ENCODE assay signal across 8 cellular contexts in the genomic region with DNA sequence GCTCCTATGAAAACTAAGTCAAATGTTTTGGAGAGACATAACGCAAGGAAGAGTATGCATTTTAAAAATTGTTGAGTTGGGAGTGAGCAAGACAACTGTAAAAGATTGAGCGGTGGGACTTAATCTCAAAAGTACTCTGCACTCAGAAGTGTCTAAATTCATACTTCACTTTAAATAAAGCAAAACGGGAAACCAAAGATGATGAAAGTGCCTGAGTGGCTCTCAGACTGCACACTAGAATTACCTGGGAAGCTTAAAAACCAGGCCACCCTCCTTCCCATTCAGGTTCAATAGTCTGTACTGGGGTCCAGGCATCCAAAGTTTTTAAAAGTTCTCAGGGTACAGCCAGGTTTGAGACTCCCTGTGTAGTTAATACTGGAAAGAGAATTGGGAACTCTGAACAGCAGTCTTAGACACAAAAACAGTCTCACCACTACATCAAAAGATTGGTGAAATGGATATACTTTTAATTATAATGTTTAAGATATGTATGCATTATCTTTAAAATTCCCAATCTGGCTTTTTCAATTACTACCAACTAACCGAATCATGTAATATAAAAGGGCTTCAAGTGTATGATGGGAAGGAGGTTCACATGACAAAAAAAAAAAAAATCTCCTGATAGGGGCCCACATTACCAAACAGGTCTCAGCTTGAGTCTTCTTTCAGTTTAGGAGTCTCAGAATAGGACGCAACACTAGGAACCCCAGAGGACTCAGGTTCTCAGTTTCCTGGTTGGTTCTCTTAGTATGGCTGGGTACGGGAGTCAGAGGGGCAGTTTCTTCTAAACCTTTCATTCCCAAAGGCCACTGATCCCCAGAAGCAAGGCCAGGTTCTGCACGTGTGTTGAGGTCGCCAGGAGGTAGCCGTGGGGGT. TPM values are rescaled to one million over a fixed set of nuclear protein-coding genes. Genes with fewer than 3 reads are reported as not detected.
A peak's percentile ranks its signal among the peaks of the same experiment; 100 is the strongest.
DNase-seq lines count a peak whose midpoint lies in the region; ATAC-seq and TF ChIP-seq lines count a peak whose summit lies in the region.

No MANE protein-coding gene starts in this region.

- no peaks in the 10 kb centered on the region for H3K9me3 Mint-ChIP-seq in activated B cell treated with CpG ODN at 0.5 μM for 24 hours

- DNase-seq in ACHN (peak; percentile 9), GM19238 (ENCODE audit: insufficient read length, low spot score) (peak; percentile 27), activated B cell treated with CpG ODN at 0.5 μM for 24 hours (no peak), fibroblast of the aortic adventitia (ENCODE audit: low read depth) (peak; percentile 35), DMS114 treated with DMSO at 0.1 percent for 48 hours (lab: John Stamatoyannopoulos, UW; ENCODE audit: unreplicated experiment) (no peak), cerebellar nuclear complex (lab: John Stamatoyannopoulos, UW) (no peak)

- intact Hi-C loops in activated B cell treated with CpG ODN at 0.5 μM for 24 hours (cut with micrococcal nuclease) = no loop called here

- H3K4me3 Mint-ChIP-seq in activated B cell treated with CpG ODN at 0.5 μM for 24 hours = peak overlapping the region; percentile 96

- TF ChIP-seq CTCF in activated B cell treated with CpG ODN at 0.5 μM for 24 hours (IDR thresholded peaks at IDR 0.05) (no peak), fibroblast of the aortic adventitia (IDR thresholded peaks at IDR 0.05; ENCODE audit: insufficient read depth, low read length) (no peak), parathyroid adenoma (IDR thresholded peaks at IDR 0.05) (no peak)

- peak overlapping the region; percentile 74 for H3K4me3 ChIP-seq in fibroblast of the aortic adventitia (ENCODE audit: low read depth, low read length)
- peak overlapping the region; percentile 87 for H3K4me3 ChIP-seq in parathyroid adenoma (ENCODE audit: low read depth, low read length)

- H2AFZ ChIP-seq in parathyroid adenoma = peak overlapping the region; percentile 94

- peaks cover 21% of the 10 kb centered on the region for H3K79me2 ChIP-seq in parathyroid adenoma

- H3K27me3 Mint-ChIP-seq in activated B cell treated with CpG ODN at 0.5 μM for 24 hours = no peaks in the 10 kb centered on the region

- H3K27ac Mint-ChIP-seq in activated B cell treated with CpG ODN at 0.5 μM for 24 hours = peak overlapping the region; percentile 86

- POLR2A ChIA-PET in activated B cell treated with CpG ODN at 0.5 μM for 24 hours (lab: Charles Lee) = interaction anchor here (0.7 to 3.4 kb wide), 4 partner anchors 17 to 450 kb away, joined by 4 to 44 read pairs (median 20); a partner anchor contains a TSS

- H3K4me1 ChIP-seq in parathyroid adenoma = peaks cover 5% of the 10 kb centered on the region

- in situ Hi-C loops in ACHN (cut with HindIII; ENCODE audit: low pct_ligation_motif_present, low pct_unique_long_range_greater_than_20kb, low sequenced_read_pairs) = no loop called here

- no peak overlapping the region for H3K9ac ChIP-seq in parathyroid adenoma

- no peaks in the 10 kb centered on the region for H3K36me3 ChIP-seq in parathyroid adenoma (ENCODE audit: control insufficient read depth, insufficient read depth, low read length)

- no peaks in the 10 kb centered on the region for H3K9me3 ChIP-seq in parathyroid adenoma (ENCODE audit: control insufficient read depth, low read length)

- peaks cover 18% of the 10 kb centered on the region for H3K4me1 Mint-ChIP-seq in activated B cell treated with CpG ODN at 0.5 μM for 24 hours

- ATAC-seq in activated B cell treated with CpG ODN at 0.5 μM for 24 hours (ENCODE audit: low read depth) (no peak), GM21360 (IDR thresholded peaks at IDR 0.05; ENCODE audit: unreplicated experiment) (no peak)

- H3K36me3 Mint-ChIP-seq in activated B cell treated with CpG ODN at 0.5 μM for 24 hours (ENCODE audit: low read depth) = peaks cover 7% of the 10 kb centered on the region

- H3K4me2 ChIP-seq in parathyroid adenoma (ENCODE audit: low read length) = peak overlapping the region; percentile 75

- H3K27ac ChIP-seq in parathyroid adenoma = peak overlapping the region; percentile 76

- no peaks in the 10 kb centered on the region for H3K27me3 ChIP-seq in parathyroid adenoma (ENCODE audit: control insufficient read depth, insufficient read depth, low read length)

- CTCF ChIA-PET in activated B cell treated with CpG ODN at 0.5 μM for 24 hours (lab: Charles Lee) = no interaction called here

RNA-seq across cellular contexts. Expression of a gene that starts 1.0 kb away (rescaled TPM):
- total RNA-seq in activated B cell treated with CpG ODN at 0.5 μM for 24 hours (10.8 and 11.5 TPM in 2 replicates), fibroblast of the aortic adventitia (ENCODE audit: low replicate concordance) (7.0 and 7.5 TPM in 2 replicates)

RNA-seq across cellular contexts. Expression of a gene that starts 17.8 kb away (rescaled TPM):
- total RNA-seq in activated B cell treated with CpG ODN at 0.5 μM for 24 hours (23.4 and 28.9 TPM in 2 replicates), fibroblast of the aortic adventitia (ENCODE audit: low replicate concordance) (6.6 and 10.9 TPM in 2 replicates)

RNA-seq across cellular contexts. Expression of a gene that starts 21.7 kb away (rescaled TPM):
- total RNA-seq in activated B cell treated with CpG ODN at 0.5 μM for 24 hours = 10.4 and 11.8 TPM in 2 replicates
- total RNA-seq in fibroblast of the aortic adventitia (ENCODE audit: low replicate concordance) = 18.5 and 19.9 TPM in 2 replicates

RNA-seq across cellular contexts. Expression of a gene that starts 36.4 kb away (rescaled TPM):
- 259 and 264 TPM in 2 replicates for total RNA-seq in activated B cell treated with CpG ODN at 0.5 μM for 24 hours
- total RNA-seq in fibroblast of the aortic adventitia (ENCODE audit: low replicate concordance) = 44.8 and 53.4 TPM in 2 replicates

RNA-seq across cellular contexts. Expression of a gene that starts 47.2 kb away (rescaled TPM):
- total RNA-seq in activated B cell treated with CpG ODN at 0.5 μM for 24 hours (not detected in 2 replicates), fibroblast of the aortic adventitia (ENCODE audit: low replicate concordance) (not detected in 2 replicates)

Comparison
In these comparisons a context has a peak if more than half of its experiments do, and no peak if none do; other contexts are left out.
1. DNase-seq: peak in ACHN (single experiment), GM19238 (single experiment) and fibroblast of the aortic adventitia (single experiment); none in activated B cell treated with CpG ODN at 0.5 μM for 24 hours (single experiment), DMS114 treated with DMSO at 0.1 percent for 48 hours (single experiment) and cerebellar nuclear complex (0 of 2).